Comparison of ENCODE assay signal across 1 cellular context in the genomic region with DNA sequence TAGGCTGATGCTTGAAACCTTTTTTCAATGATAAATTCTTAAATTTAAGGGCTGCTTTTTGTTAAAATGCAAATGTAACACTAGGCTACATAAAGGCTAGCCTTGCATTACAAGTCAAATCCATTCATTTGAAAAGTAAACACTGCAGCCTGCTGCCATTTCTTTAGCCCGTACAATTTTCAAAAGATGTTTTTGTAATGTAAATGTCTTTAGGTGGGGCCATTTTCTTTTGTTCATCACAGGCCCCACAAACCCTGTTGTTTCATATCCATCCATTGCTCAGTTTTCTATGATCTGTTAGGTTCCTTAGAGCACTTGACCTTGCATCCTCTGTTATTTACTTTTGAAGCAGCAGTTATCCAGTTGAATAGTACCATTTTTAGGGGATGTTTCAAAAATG.
TF ChIP-seq lines count a peak whose summit lies in the region.

No MANE protein-coding gene starts in this region.

TF ChIP-seq in H1, 55 proteins besides CTCF, POLR2A, EP300 and RAD21:
- TF ChIP-seq POLR2AphosphoS5 (IDR thresholded peaks at IDR 0.05; ENCODE audit: low read depth, low read length) (no peak), BACH1 (IDR thresholded peaks at IDR 0.05; ENCODE audit: low read length) (no peak)
